6 cellular contexts compared by ENCODE assay signal in genomic region chr4:683982-684571, GRCh38. TPM values are rescaled to one million over a fixed set of nuclear protein-coding genes. Genes with fewer than 3 reads are reported as not detected.
DNase-seq lines count a peak whose midpoint lies in the region; ATAC-seq and TF ChIP-seq lines count a peak whose summit lies in the region.

No MANE protein-coding gene starts in this region.

- H3K27ac Mint-ChIP-seq in nephron, result peak overlapping the region in 2 of 3 experiments; percentile 51 to 60

- no peak for ATAC-seq in GM18870 (IDR thresholded peaks at IDR 0.05; ENCODE audit: unreplicated experiment)

- H3K4me3 Mint-ChIP-seq in nephron, result peak overlapping the region in 2 of 3 experiments; percentile 30

- H3K9me3 Mint-ChIP-seq in nephron, result no peaks in the 10 kb centered on the region

- TF ChIP-seq CTCF in nephron (IDR thresholded peaks at IDR 0.05; ENCODE audit: unreplicated experiment in 3 of 3), result peak; percentile 67 to 75 (median 72)

- peaks cover 19% of the 10 kb centered on the region for H3K4me1 Mint-ChIP-seq in nephron

- no peak overlapping the region for H3K27ac ChIP-seq in caudate nucleus (ENCODE audit: low read depth, low read length)

- in situ Hi-C loops in G401 (cut with HindIII; ENCODE audit: low sequenced_read_pairs), result no loop called here

- DNase-seq in G401 (ENCODE audit: low spot score), result peak; percentile 67
- DNase-seq in NCI-H2171 treated with DMSO at 0.1 percent for 48 hours (lab: John Stamatoyannopoulos, UW), result peak; percentile 44
- peak in 42 of 61 donors; percentile 8 to 67 (median 42) for DNase-seq in caudate nucleus (lab: John Stamatoyannopoulos, UW)
- no peak for DNase-seq in COR-L47 (lab: John Stamatoyannopoulos, UW)

- no peaks in the 10 kb centered on the region for H3K36me3 Mint-ChIP-seq in nephron (ENCODE audit: low read depth)

- H3K27me3 Mint-ChIP-seq in nephron (ENCODE audit: low read depth), result no peaks in the 10 kb centered on the region

RNA-seq across cellular contexts. Expression of gene SLC49A3, which starts 4.9 kb away (rescaled TPM):
- not detected in 2 replicates for total RNA-seq in G401 (2014; rRNA removed; shearing (Covaris generic))

RNA-seq across cellular contexts. Expression of gene MYL5, which starts 9.7 kb away (rescaled TPM):
- total RNA-seq in G401 (2014; rRNA removed; shearing (Covaris generic)), result 4.5 and 7.4 TPM in 2 replicates

RNA-seq across cellular contexts. Expression of gene ATP5ME, which starts 10.0 kb away (rescaled TPM):
- 245 and 376 TPM in 2 replicates for total RNA-seq in G401 (2014; rRNA removed; shearing (Covaris generic))

RNA-seq across cellular contexts. Expression of gene PCGF3, which starts 21.6 kb away (rescaled TPM):
- 27.1 and 34.1 TPM in 2 replicates for total RNA-seq in G401 (2014; rRNA removed; shearing (Covaris generic))

RNA-seq across cellular contexts. Expression of gene PDE6B, which starts 58.7 kb away (rescaled TPM):
- 1.0 TPM in 1 of 2 replicates, not detected in the other for total RNA-seq in G401 (2014; rRNA removed; shearing (Covaris generic))
